In the genomic region with DNA sequence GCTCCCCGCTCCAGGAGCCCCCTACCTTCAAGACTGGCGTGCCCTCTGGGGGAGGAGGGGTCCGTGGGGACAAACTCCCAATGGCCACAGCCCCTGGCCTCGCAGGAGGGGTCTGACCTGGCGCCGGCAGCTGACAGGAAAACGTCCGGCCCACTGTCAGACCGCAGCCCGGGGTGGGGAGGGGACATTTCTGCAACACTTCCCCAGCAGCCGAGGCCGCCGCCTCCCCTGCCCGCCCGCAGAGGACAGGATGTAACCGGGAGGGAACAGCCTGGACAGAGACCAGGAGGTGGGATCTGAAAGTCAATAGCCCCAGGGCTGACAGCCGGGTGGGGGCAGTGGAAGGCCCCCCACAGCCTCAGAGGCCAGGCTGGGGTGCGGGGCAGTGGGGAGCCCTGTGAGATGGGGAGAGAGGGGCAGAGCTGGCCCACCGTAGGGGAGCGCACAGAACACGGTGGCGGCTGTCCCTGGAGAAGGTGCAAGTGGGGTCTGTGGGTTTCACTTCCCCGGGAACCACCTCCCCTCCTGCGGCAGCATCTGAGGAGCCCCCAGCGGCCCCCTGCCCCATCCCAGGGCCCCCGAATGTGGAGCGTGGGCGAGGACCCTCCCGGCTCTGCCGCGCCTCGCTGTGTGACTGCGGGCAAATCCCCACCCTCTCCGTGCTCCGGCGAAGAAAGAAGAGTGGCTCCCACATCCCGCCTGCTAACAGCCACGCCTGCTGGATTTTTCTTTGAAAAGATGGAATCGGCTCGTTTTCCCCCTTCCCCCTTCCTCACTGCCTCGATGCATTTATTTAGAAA, we compare ENCODE assay signal across 8 cellular contexts. TPM values are rescaled to one million over a fixed set of nuclear protein-coding genes. Genes with fewer than 3 reads are reported as not detected.
DNase-seq lines count a peak whose midpoint lies in the region; ATAC-seq, FAIRE-seq and TF ChIP-seq lines count a peak whose summit lies in the region.

A gene with protein sequence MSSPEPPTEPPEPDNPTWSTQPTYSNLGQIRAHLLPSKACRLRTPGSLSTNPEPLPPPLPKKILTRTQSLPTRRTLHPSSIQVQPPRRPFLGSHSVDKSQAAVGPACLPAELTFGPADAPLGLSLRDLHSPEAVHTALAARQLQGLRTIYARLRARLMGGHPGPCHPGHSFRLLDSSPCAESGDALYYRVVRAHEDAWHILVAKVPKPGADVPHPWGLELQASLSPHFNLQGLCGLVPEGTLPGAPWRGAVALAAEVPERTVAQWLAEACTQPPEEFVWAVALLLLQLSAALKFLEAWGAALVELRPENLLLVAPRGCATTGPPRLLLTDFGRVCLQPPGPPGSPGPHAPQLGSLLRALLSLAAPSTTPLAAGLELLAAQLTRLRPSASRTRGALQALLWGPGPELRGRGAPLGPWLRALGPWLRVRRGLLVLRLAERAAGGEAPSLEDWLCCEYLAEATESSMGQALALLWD (minus strand): TSS at position 114 of the 800 bp plus-strand sequence. CDS start 1,244 bp downstream, outside the sequence.

- H3K79me2 ChIP-seq in fibroblast of lung (ENCODE audit: control insufficient read depth, insufficient read depth, low read length): no peaks in the 10 kb centered on the region

- no peak within 1 kb of the TSS for H3K9ac ChIP-seq in fibroblast of lung (ENCODE audit: insufficient read depth, low read length)

- no peak for TF ChIP-seq CTCF in fibroblast of lung (conservative IDR thresholded peaks at IDR 0.05 in 1 of 2, IDR thresholded peaks at IDR 0.05 in 1 of 2; ENCODE audit: low read depth in 1 of 2, low read length in 2 of 2)

- H3K27me3 Mint-ChIP-seq in naive B cell: no peaks in the 10 kb centered on the region

- no peaks in the 10 kb centered on the region for H3K36me3 Mint-ChIP-seq in naive B cell

- no peaks in the 10 kb centered on the region for H4K20me1 ChIP-seq in fibroblast of lung (ENCODE audit: control insufficient read depth, extremely low read depth, insufficient read depth, low read length)

- H3K27ac ChIP-seq in SJCRH30: no peak within 1 kb of the TSS
- no peak within 1 kb of the TSS for H3K27ac ChIP-seq in fibroblast of lung (ENCODE audit: insufficient read depth, low read length)

- H3K4me3 ChIP-seq in SJCRH30 (peak within 1 kb of the TSS; percentile 45), fibroblast of lung (replicated peaks in 1 of 4; ENCODE audit: control extremely low read depth in 1 of 4, insufficient read depth in 1 of 4, low read depth in 3 of 4, low read length in 4 of 4) (peak within 1 kb of the TSS in 2 of 4 experiments; percentile 33 to 45)

- no peaks in the 10 kb centered on the region for H3K27me3 ChIP-seq in SJCRH30
- H3K27me3 ChIP-seq in fibroblast of lung (ENCODE audit: control insufficient read depth, insufficient read depth, low read length): no peaks in the 10 kb centered on the region

- peak within 1 kb of the TSS; percentile 68 to 90 (median 82) for H3K4me3 Mint-ChIP-seq in naive B cell

- H3K4me1 ChIP-seq in SJCRH30 (peaks cover 3% of the 10 kb centered on the region; the same call in 1 of the 2 replicates), fibroblast of lung (ENCODE audit: control insufficient read depth, extremely low read depth, insufficient read depth, low read length) (no peaks in the 10 kb centered on the region)

- H2AFZ ChIP-seq in fibroblast of lung (ENCODE audit: low read length): no peak within 1 kb of the TSS

- ATAC-seq in naive B cell (ENCODE audit: low read depth in 2 of 2): peak; percentile 62 to 66
- no peak for ATAC-seq in GM18511 (IDR thresholded peaks at IDR 0.05; ENCODE audit: unreplicated experiment)

- peak; percentile 76 for FAIRE-seq in GM19239 (lab: Jason Lieb, UNC)

- no peaks in the 10 kb centered on the region for H3K9me3 Mint-ChIP-seq in naive B cell

- H3K36me3 ChIP-seq in SJCRH30: no peaks in the 10 kb centered on the region
- no peaks in the 10 kb centered on the region for H3K36me3 ChIP-seq in fibroblast of lung (ENCODE audit: control insufficient read depth, insufficient read depth, low read length)

- H3K4me2 ChIP-seq in fibroblast of lung (ENCODE audit: extremely low read depth, insufficient read depth, low read length): peak within 1 kb of the TSS; percentile 44

- DNase-seq in GM19239 (ENCODE audit: insufficient read length, low spot score) (no peak), SJCRH30 (peak; percentile 80 to 86), fibroblast of lung (ENCODE audit: low read depth in 2 of 2) (peak; percentile 39 to 57), naive B cell (peak; percentile 66), NCI-H526 (lab: John Stamatoyannopoulos, UW) (no peak), NCI-H2029 (lab: John Stamatoyannopoulos, UW) (no peak), NCI-H748 treated with DMSO at 0.1 percent for 48 hours (lab: John Stamatoyannopoulos, UW) (no peak)

- no peaks in the 10 kb centered on the region for H3K9me3 ChIP-seq in SJCRH30 (replicated peaks)
- no peaks in the 10 kb centered on the region for H3K9me3 ChIP-seq in fibroblast of lung (ENCODE audit: control insufficient read depth, insufficient read depth, low read depth, low read length)

- peaks cover 16 to 33% (median 31%) of the 10 kb centered on the region in 3 donors for H3K4me1 Mint-ChIP-seq in naive B cell

- H3K27ac Mint-ChIP-seq in naive B cell: peak within 1 kb of the TSS; percentile 57 to 91 (median 78)

RNA-seq across cellular contexts. Expression of the gene that starts here (rescaled TPM):
- 0.06 and 0.10 TPM in 2 replicates for total RNA-seq in SJCRH30 (2014; rRNA removed; shearing (Covaris generic))
- not detected in 2 replicates for total RNA-seq in fibroblast of lung
- polyA plus RNA-seq in fibroblast of lung (not detected in 2 replicates), naive B cell (ENCODE audit: low read depth in 6 of 6) (1 to 10 TPM in 1 of 6 donors, under 1 TPM in 4, not detected in 1; 0.30 to 1.0 (median 0.49) TPM)
- 0.06 and 0.08 TPM in 2 replicates for polyA plus RNA-seq in fibroblast of lung (2012)
- not detected in 2 replicates for polyA minus RNA-seq in fibroblast of lung (ENCODE audit: low replicate concordance)

Comparison
In these comparisons a context has a peak if more than half of its experiments do, and no peak if none do; other contexts are left out.
1. Peak in DNase-seq and H3K4me3 ChIP-seq in SJCRH30; RNA of the gene not detected or under 1 TPM.
2. Peak in DNase-seq and H3K4me2 ChIP-seq in fibroblast of lung; RNA of the gene not detected or under 1 TPM.